Comparison of ENCODE assay signal across 11 cellular contexts in genomic region chr11:336666-337002, GRCh38. TPM values are rescaled to one million over a fixed set of nuclear protein-coding genes. Genes with fewer than 3 reads are reported as not detected.
DNase-seq lines count a peak whose midpoint lies in the region; ATAC-seq and TF ChIP-seq lines count a peak whose summit lies in the region.
"Had no signal": no experiment of that assay in that cellular context is flagged by ENCODE, and none has a peak within 500 bp of the region (broad histone marks: within the 10 kb centered on the region; RNA-seq: fewer than 3 reads in every experiment).

No MANE protein-coding gene starts in this region.

- no peak for ATAC-seq in GM18861 (IDR thresholded peaks at IDR 0.05; ENCODE audit: unreplicated experiment)
- ATAC-seq in GM21381 (IDR thresholded peaks at IDR 0.05; ENCODE audit: unreplicated experiment), result no peak

- H3K9me3 ChIP-seq in HUES6 (ENCODE audit: control insufficient read depth, insufficient read depth, low read depth, low read length), result peaks cover 11% of the 10 kb centered on the region
- no peaks in the 10 kb centered on the region for H3K9me3 ChIP-seq in prostate gland

- DNase-seq in dorsolateral prefrontal cortex (no peak), prostate gland (ENCODE audit: low spot score) (no peak), midbrain (lab: John Stamatoyannopoulos, UW) (no peak)
- DNase-seq: activated CD4-positive, alpha-beta T cell treated with anti-CD3 and anti-CD28 coated beads, Interleukin-2, amount 50 U/mL, for 48 hours; Caco-2; SHP77 had no signal

- H3K27ac ChIP-seq in HUES6 (ENCODE audit: low read depth, low read length), result peak overlapping the region; percentile 61; the same call in 1 of the 2 replicates
- peak overlapping the region in 56 of 59 donors; percentile 5 to 91 (median 76) for H3K27ac ChIP-seq in dorsolateral prefrontal cortex
- H3K27ac ChIP-seq in prostate gland, result peak overlapping the region; percentile 29 to 52

- H3K4me3 ChIP-seq in HUES6 (ENCODE audit: low read depth, low read length) (no peak overlapping the region), dorsolateral prefrontal cortex (no peak overlapping the region), prostate gland (no peak overlapping the region)

- TF ChIP-seq CTCF in dorsolateral prefrontal cortex (IDR thresholded peaks at IDR 0.05 in 54 of 56, conservative IDR thresholded peaks at IDR 0.05 in 2 of 56; ENCODE audit: low read depth in 1 of 56, partially characterized antibody in 56 of 56) (no peak), prostate gland (IDR thresholded peaks at IDR 0.05) (no peak)

- H3K27me3 ChIP-seq in HUES6 (ENCODE audit: control insufficient read depth, insufficient read depth, low read length) (no peaks in the 10 kb centered on the region), dorsolateral prefrontal cortex (peaks cover 0 to 3% (median 0%) of the 10 kb centered on the region in 45 donors), prostate gland (replicated peaks; ENCODE audit: insufficient read depth) (no peaks in the 10 kb centered on the region)

- intact Hi-C loops in dorsolateral prefrontal cortex (cut with DNase I) (no loop called here), prostate gland (cut with DNase I) (no loop called here)

- peak overlapping the region; percentile 65 for H3K9ac ChIP-seq in HUES6 (ENCODE audit: low read length)

- TF ChIP-seq POLR2A in prostate gland (IDR thresholded peaks at IDR 0.05), result no peak

- H3K4me1 ChIP-seq in HUES6 (ENCODE audit: control insufficient read depth, insufficient read depth, low read length) (peaks cover 43% of the 10 kb centered on the region), prostate gland (replicated peaks) (no peaks in the 10 kb centered on the region)

- WGBS in prostate gland, result 66% methylated on average over 3 of the region's 3 CpGs

- H3K36me3 ChIP-seq in HUES6 (ENCODE audit: control insufficient read depth, insufficient read depth, low read length) (0 out of 2 replicates have a peak, but pooled peaks cover 5% of the 10 kb centered on the region), prostate gland (no peaks in the 10 kb centered on the region)

RNA-seq across cellular contexts. Expression of gene IFITM3, which starts 16.0 kb away (rescaled TPM):
- 100 to 1,000 TPM in 115 of 120 experiments, 10 to 100 TPM in 5; 78.3 to 905 (median 216) TPM for total RNA-seq in dorsolateral prefrontal cortex
- 100 to 1,000 TPM; 123 to 477 TPM for total RNA-seq in prostate gland

RNA-seq across cellular contexts. Expression of gene IFITM1, which starts 22.8 kb away (rescaled TPM):
- total RNA-seq in dorsolateral prefrontal cortex, result 100 to 1,000 TPM in 23 of 120 experiments, 10 to 100 TPM in 97; 19.2 to 217 (median 70.2) TPM
- total RNA-seq in prostate gland, result 100 to 1,000 TPM in 1 of 2 donors, 10 to 100 TPM in 1; 73.9 to 182 TPM

RNA-seq across cellular contexts. Expression of gene IFITM2, which starts 29.0 kb away (rescaled TPM):
- total RNA-seq in dorsolateral prefrontal cortex (100 to 1,000 TPM in 70 of 120 experiments, 10 to 100 TPM in 50; 21.6 to 340 (median 114) TPM), prostate gland (100 to 1,000 TPM in 1 of 2 donors, 10 to 100 TPM in 1; 96.6 to 149 TPM)

RNA-seq across cellular contexts. Expression of gene B4GALNT4, which starts 32.7 kb away (rescaled TPM):
- total RNA-seq in dorsolateral prefrontal cortex, result 100 to 1,000 TPM in 116 of 120 experiments, 10 to 100 TPM in 4; 81.4 to 330 (median 132) TPM
- total RNA-seq in prostate gland, result 10 to 100 TPM in 1 of 2 donors, 1 to 10 TPM in 1; 5.8 to 14.2 TPM

RNA-seq across cellular contexts. Expression of gene IFITM5, which starts 37.3 kb away (rescaled TPM):
- total RNA-seq in dorsolateral prefrontal cortex, result under 1 TPM in 1 of 120 experiments, not detected in 119; 0.76 TPM
- not detected for total RNA-seq in prostate gland
- total RNA-seq: Caco-2, frontal cortex, myocyte had no signal
